Comparison of ENCODE assay signal across 15 cellular contexts in genomic region chr2:58574873-58575272, GRCh38.
DNase-seq lines count a peak whose midpoint lies in the region; ATAC-seq and TF ChIP-seq lines count a peak whose summit lies in the region.
"Had no signal": no experiment of that assay in that cellular context is flagged by ENCODE, and none has a peak within 500 bp of the region (broad histone marks: within the 10 kb centered on the region; RNA-seq: fewer than 3 reads in every experiment).

No MANE protein-coding gene starts in this region.

- H3K4me1 ChIP-seq in mammary epithelial cell (ENCODE audit: insufficient read depth, low read length) (peaks cover 5% of the 10 kb centered on the region), PC-3 (ENCODE audit: insufficient read depth, low read length) (peaks cover 14% of the 10 kb centered on the region)
- H3K4me1 ChIP-seq in CD4-positive, alpha-beta memory T cell (ENCODE audit: insufficient read depth, low read length), result no peaks in the 10 kb centered on the region

- no peaks in the 10 kb centered on the region for H3K9me3 Mint-ChIP-seq in MCF 10A (ENCODE audit: unreplicated experiment)
- H3K9me3 Mint-ChIP-seq in CD4-positive, alpha-beta memory T cell, result no peaks in the 10 kb centered on the region
- H3K9me3 Mint-ChIP-seq in natural killer cell treated with Interleukin-12 subunit alpha and Interleukin-12 subunit beta and Interleukin-15 and Interleukin-18, amount 100 ng/mL, for 72 hours, result no peaks in the 10 kb centered on the region

- WGBS in mammary epithelial cell (ENCODE audit: low coverage, missing lambda C conversion rate), result 38% methylated on average over 4 of the region's 4 CpGs

- H3K27me3 Mint-ChIP-seq in MCF 10A (ENCODE audit: insufficient read depth, unreplicated experiment), result no peaks in the 10 kb centered on the region
- peaks cover 0 to 3% of the 10 kb centered on the region in 2 donors for H3K27me3 Mint-ChIP-seq in CD4-positive, alpha-beta memory T cell
- H3K27me3 Mint-ChIP-seq in natural killer cell treated with Interleukin-12 subunit alpha and Interleukin-12 subunit beta and Interleukin-15 and Interleukin-18, amount 100 ng/mL, for 72 hours, result peaks cover 0 to 3% of the 10 kb centered on the region in 2 donors

- H3F3A ChIP-seq in PC-3 (ENCODE audit: low read length, unreplicated experiment), result no peaks in the 10 kb centered on the region

- no TSS peak for BruUV-seq in mammary epithelial cell (replicated peaks; lab: Mats Ljungman, UMichigan)
- BruUV-seq in MCF 10A (replicated peaks; lab: Mats Ljungman, UMichigan), result no TSS peak
- BruUV-seq in PC-3 (replicated peaks; lab: Mats Ljungman, UMichigan), result no TSS peak

- H3K79me2 ChIP-seq in mammary epithelial cell (ENCODE audit: insufficient read depth, low read length) (no peaks in the 10 kb centered on the region), PC-3 (ENCODE audit: low read length) (no peaks in the 10 kb centered on the region)

- no peak overlapping the region for H3K4me3 ChIP-seq in mammary epithelial cell (replicated peaks in 1 of 3; ENCODE audit: insufficient read depth in 1 of 3, low read depth in 2 of 3, low read length in 3 of 3)
- no peak overlapping the region for H3K4me3 ChIP-seq in PC-3 (ENCODE audit: low read length)
- no peak overlapping the region for H3K4me3 ChIP-seq in epithelial cell of esophagus (ENCODE audit: low read length)
- no peak overlapping the region for H3K4me3 ChIP-seq in CD4-positive, alpha-beta memory T cell (ENCODE audit: low read length in 2 of 2)
- H3K4me3 ChIP-seq: BLaER1 treated with 17β-estradiol and CSF1 and Interleukin-3, amounts not matched to agents 10 nM and 100 nM had no signal

- H3K36me3 ChIP-seq in mammary epithelial cell (ENCODE audit: insufficient read depth, low read length), result no peaks in the 10 kb centered on the region
- no peaks in the 10 kb centered on the region for H3K36me3 ChIP-seq in PC-3 (ENCODE audit: low read depth, low read length)
- H3K36me3 ChIP-seq in CD4-positive, alpha-beta memory T cell (ENCODE audit: insufficient read depth, low read length), result no peaks in the 10 kb centered on the region
- H3K36me3 ChIP-seq: BLaER1 treated with 17β-estradiol and CSF1 and Interleukin-3, amounts not matched to agents 10 nM and 100 nM had no signal

- POLR2A ChIA-PET in MCF 10A (lab: Yijun Ruan, JAX), result no interaction called here
- POLR2A ChIA-PET in PC-3 (lab: Charles Lee; ENCODE audit: unreplicated experiment), result no interaction called here
- POLR2A ChIA-PET in CD4-positive, alpha-beta memory T cell (lab: Charles Lee; ENCODE audit: partially characterized antibody), result no interaction called here

- H3K4me2 ChIP-seq in mammary epithelial cell (ENCODE audit: insufficient read depth, low read depth, low read length), result no peak overlapping the region
- H3K4me2 ChIP-seq in PC-3 (ENCODE audit: low read length), result no peak overlapping the region
- H3K4me2 ChIP-seq: BLaER1 treated with 17β-estradiol and CSF1 and Interleukin-3, amounts not matched to agents 10 nM and 100 nM had no signal

- H3K4me1 Mint-ChIP-seq in MCF 10A (ENCODE audit: insufficient read depth, unreplicated experiment), result peaks cover 9% of the 10 kb centered on the region
- H3K4me1 Mint-ChIP-seq in CD4-positive, alpha-beta memory T cell, result peaks cover 0 to 8% (median 3%) of the 10 kb centered on the region in 4 donors
- peaks cover 17% of the 10 kb centered on the region in 2 donors for H3K4me1 Mint-ChIP-seq in natural killer cell treated with Interleukin-12 subunit alpha and Interleukin-12 subunit beta and Interleukin-15 and Interleukin-18, amount 100 ng/mL, for 72 hours (ENCODE audit: low read depth in 2 of 2)
- H3K4me1 Mint-ChIP-seq: CD4-positive, CD25-positive, alpha-beta regulatory T cell had no signal

- CTCF ChIA-PET in mammary epithelial cell (lab: Charles Lee; ENCODE audit: low non-redundant PET) (interaction anchor here (0.7 kb wide), 1 partner anchor 1975 kb away, joined by 3 read pairs; no protein-coding TSS in a partner anchor), MCF 10A (lab: Yijun Ruan, JAX) (interaction anchor here (0.6 to 6.6 kb wide), 4 partner anchors 13 to 826 kb away, joined by 3 to 72 read pairs (median 3); no protein-coding TSS in a partner anchor), PC-3 (lab: Charles Lee) (no interaction called here)
- CTCF ChIA-PET in CD4-positive, alpha-beta memory T cell (lab: Charles Lee; ENCODE audit: partially characterized antibody), result no interaction called here

- no peak for ATAC-seq in PC-3
- no peak for ATAC-seq in natural killer cell treated with Interleukin-12 subunit alpha and Interleukin-12 subunit beta and Interleukin-15 and Interleukin-18, amount 100 ng/mL, for 72 hours
- no peak for ATAC-seq in Right ventricle myocardium inferior
- ATAC-seq: HCT116 had no signal

- TF ChIP-seq CTCF in mammary epithelial cell (conservative IDR thresholded peaks at IDR 0.05 in 1 of 2, IDR thresholded peaks at IDR 0.05 in 1 of 2; ENCODE audit: extremely low read depth in 1 of 2, insufficient read depth in 1 of 2, low read depth in 1 of 2, low read length in 2 of 2) (no peak), MCF 10A (IDR thresholded peaks at IDR 0.05; ENCODE audit: unreplicated experiment) (no peak), PC-3 (conservative IDR thresholded peaks at IDR 0.05; ENCODE audit: low read depth, low read length) (no peak), epithelial cell of esophagus (IDR thresholded peaks at IDR 0.05; ENCODE audit: insufficient read depth, low read depth, low read length, missing control alignments) (no peak)

- in situ Hi-C loops in mammary epithelial cell (cut with MboI; ENCODE audit: low sequenced_read_pairs in 2 of 2), result loop anchor here (5.0 to 25.0 kb wide), 2 partner anchors 102 to 112 kb away; no protein-coding TSS in a partner anchor

- intact Hi-C loops in mammary epithelial cell (cut with micrococcal nuclease) (loop anchor here (5.0 kb wide), 1 partner anchor 818 kb away; no protein-coding TSS in a partner anchor), MCF 10A (cut with micrococcal nuclease) (no loop called here), PC-3 (cut with micrococcal nuclease) (loop anchor here (5.0 kb wide), 1 partner anchor 297 kb away; no protein-coding TSS in a partner anchor), Right ventricle myocardium inferior (cut with DNase I) (no loop called here)
- intact Hi-C loops in CD4-positive, alpha-beta memory T cell (cut with micrococcal nuclease), result no loop called here

- peak overlapping the region; percentile 23 for H2AFZ ChIP-seq in mammary epithelial cell (ENCODE audit: low read depth, low read length)
- no peak overlapping the region for H2AFZ ChIP-seq in PC-3 (ENCODE audit: low read length)

- H3K9me2 ChIP-seq in PC-3 (replicated peaks; ENCODE audit: low read length), result no peaks in the 10 kb centered on the region

- no peaks in the 10 kb centered on the region for H3K36me3 Mint-ChIP-seq in MCF 10A (ENCODE audit: insufficient read depth, unreplicated experiment)
- H3K36me3 Mint-ChIP-seq in CD4-positive, alpha-beta memory T cell, result no peaks in the 10 kb centered on the region
- H3K36me3 Mint-ChIP-seq in natural killer cell treated with Interleukin-12 subunit alpha and Interleukin-12 subunit beta and Interleukin-15 and Interleukin-18, amount 100 ng/mL, for 72 hours, result no peaks in the 10 kb centered on the region
- H3K36me3 Mint-ChIP-seq: CD4-positive, CD25-positive, alpha-beta regulatory T cell had no signal

- no peaks in the 10 kb centered on the region for H3K9me3 ChIP-seq in mammary epithelial cell (replicated peaks; ENCODE audit: insufficient read depth, low read length)
- H3K9me3 ChIP-seq in PC-3 (ENCODE audit: low read length), result no peaks in the 10 kb centered on the region
- H3K9me3 ChIP-seq in CD4-positive, alpha-beta memory T cell (ENCODE audit: control insufficient read depth in 1 of 2, low read length in 2 of 2), result no peaks in the 10 kb centered on the region

- dilution Hi-C loops in mammary epithelial cell (cut with HindIII; ENCODE audit: low sequenced_read_pairs), result loop anchor here (5.0 kb wide), 1 partner anchor 77 kb away; no protein-coding TSS in a partner anchor

- no peak overlapping the region for H3K4me3 Mint-ChIP-seq in MCF 10A (ENCODE audit: unreplicated experiment)
- H3K4me3 Mint-ChIP-seq in CD4-positive, alpha-beta memory T cell, result no peak overlapping the region
- no peak overlapping the region for H3K4me3 Mint-ChIP-seq in natural killer cell treated with Interleukin-12 subunit alpha and Interleukin-12 subunit beta and Interleukin-15 and Interleukin-18, amount 100 ng/mL, for 72 hours
- H3K4me3 Mint-ChIP-seq: CD4-positive, CD25-positive, alpha-beta regulatory T cell had no signal

- H3K27me3 ChIP-seq in mammary epithelial cell (ENCODE audit: insufficient read depth, low read length) (no peaks in the 10 kb centered on the region), PC-3 (ENCODE audit: low read length) (no peaks in the 10 kb centered on the region)
- H3K27me3 ChIP-seq in CD4-positive, alpha-beta memory T cell (ENCODE audit: insufficient read depth, low read length), result no peaks in the 10 kb centered on the region
- H3K27me3 ChIP-seq: BLaER1 treated with 17β-estradiol and CSF1 and Interleukin-3, amounts not matched to agents 10 nM and 100 nM had no signal

- peak; percentile 15 for DNase-seq in mammary epithelial cell
- no peak for DNase-seq in MCF 10A (ENCODE audit: unreplicated experiment)
- peak; percentile 13 for DNase-seq in PC-3
- peak; percentile 76 for DNase-seq in epithelial cell of esophagus (ENCODE audit: low read depth)
- DNase-seq in T-helper 2 cell, result no peak
- DNase-seq in CD4-positive, alpha-beta memory T cell, result no peak
- no peak for DNase-seq in natural killer cell treated with Interleukin-12 subunit alpha and Interleukin-12 subunit beta and Interleukin-15 and Interleukin-18, amount 100 ng/mL, for 72 hours (ENCODE audit: low spot score)
- DNase-seq in Right ventricle myocardium inferior (ENCODE audit: missing footprints), result no peak
- DNase-seq: Calu3; CD4-positive, CD25-positive, alpha-beta regulatory T cell; DMS79 had no signal

- H3K9ac ChIP-seq in mammary epithelial cell (ENCODE audit: insufficient read depth, low read length) (no peak overlapping the region), PC-3 (ENCODE audit: low read length) (no peak overlapping the region)
- H3K9ac ChIP-seq: BLaER1 treated with 17β-estradiol and CSF1 and Interleukin-3, amounts not matched to agents 10 nM and 100 nM had no signal

- H3K27ac ChIP-seq in mammary epithelial cell (ENCODE audit: insufficient read depth, low read depth, low read length) (no peak overlapping the region), PC-3 (ENCODE audit: low read length) (no peak overlapping the region)
- H3K27ac ChIP-seq in CD4-positive, alpha-beta memory T cell (ENCODE audit: low read depth, low read length), result no peak overlapping the region
- H3K27ac ChIP-seq: 22Rv1; BLaER1 treated with 17β-estradiol and CSF1 and Interleukin-3, amounts not matched to agents 10 nM and 100 nM; HL-60 had no signal

- H4K20me1 ChIP-seq in mammary epithelial cell (ENCODE audit: insufficient read depth, low read length) (no peaks in the 10 kb centered on the region), PC-3 (ENCODE audit: low read length) (no peaks in the 10 kb centered on the region)
- H4K20me1 ChIP-seq: BLaER1 treated with 17β-estradiol and CSF1 and Interleukin-3, amounts not matched to agents 10 nM and 100 nM had no signal

- H3K27ac Mint-ChIP-seq in MCF 10A (ENCODE audit: low read depth, unreplicated experiment), result no peak overlapping the region
- H3K27ac Mint-ChIP-seq in CD4-positive, alpha-beta memory T cell, result no peak overlapping the region
- no peak overlapping the region for H3K27ac Mint-ChIP-seq in natural killer cell treated with Interleukin-12 subunit alpha and Interleukin-12 subunit beta and Interleukin-15 and Interleukin-18, amount 100 ng/mL, for 72 hours
- H3K27ac Mint-ChIP-seq: CD4-positive, CD25-positive, alpha-beta regulatory T cell had no signal

Comparison
In these comparisons a context has a peak if more than half of its experiments do, and no peak if none do; other contexts are left out.
1. DNase-seq: peak in mammary epithelial cell (single experiment), PC-3 (single experiment) and epithelial cell of esophagus (single experiment); none in MCF 10A (single experiment), T-helper 2 cell (0 of 5), CD4-positive, alpha-beta memory T cell (0 of 5), natural killer cell treated with Interleukin-12 subunit alpha and Interleukin-12 subunit beta and Interleukin-15 and Interleukin-18, amount 100 ng/mL, for 72 hours (single experiment) and Right ventricle myocardium inferior (single experiment).
2. intact Hi-C loops: an anchor here in mammary epithelial cell (5.0 kb wide) and PC-3 (5.0 kb wide); none called in MCF 10A, CD4-positive, alpha-beta memory T cell and Right ventricle myocardium inferior.
3. CTCF ChIA-PET loops: an anchor here in mammary epithelial cell (0.7 kb wide) and MCF 10A (0.6 to 6.6 kb wide); none called in PC-3 and CD4-positive, alpha-beta memory T cell.